8 cellular contexts compared by ENCODE assay signal in genomic region chr6:188821-189655, GRCh38.
DNase-seq lines count a peak whose midpoint lies in the region; ATAC-seq and TF ChIP-seq lines count a peak whose summit lies in the region.

No MANE protein-coding gene starts in this region.

- H3K9ac ChIP-seq in mesenchymal stem cell (ENCODE audit: low read length): peak overlapping the region; percentile 9

- no peaks in the 10 kb centered on the region for H3K9me3 ChIP-seq in mesenchymal stem cell (ENCODE audit: control insufficient read depth, low read length)

- intact Hi-C loops in activated CD4-positive, alpha-beta memory T cell treated with anti-CD3 and anti-CD28 coated beads for 36 hours (cut with micrococcal nuclease): loop anchor here (1.0 to 2.0 kb wide), 12 partner anchors 20 to 598 kb away; no protein-coding TSS in a partner anchor

- no peak overlapping the region for H2BK15ac ChIP-seq in mesenchymal stem cell (ENCODE audit: low read depth, poor library complexity, severe bottlenecking)

- peak; percentile 87 for TF ChIP-seq CTCF in C4-2B (conservative IDR thresholded peaks at IDR 0.05)

- H3K9me3 Mint-ChIP-seq in activated CD4-positive, alpha-beta memory T cell treated with anti-CD3 and anti-CD28 coated beads for 36 hours: no peaks in the 10 kb centered on the region

- peak; percentile 77 for ATAC-seq in HG03280 (IDR thresholded peaks at IDR 0.05; ENCODE audit: unreplicated experiment)

- H3K4me3 Mint-ChIP-seq in activated CD4-positive, alpha-beta memory T cell treated with anti-CD3 and anti-CD28 coated beads for 36 hours: peak overlapping the region; percentile 1

- peaks cover 8% of the 10 kb centered on the region for H3K4me1 ChIP-seq in mesenchymal stem cell (ENCODE audit: control insufficient read depth, insufficient read depth, low read depth, low read length)

- peak overlapping the region; percentile 64 for H3K27ac Mint-ChIP-seq in activated CD4-positive, alpha-beta memory T cell treated with anti-CD3 and anti-CD28 coated beads for 36 hours

- peak; percentile 69 for DNase-seq in GM19238 (ENCODE audit: insufficient read length, low spot score)
- peak; percentile 86 for DNase-seq in NCI-H69 (lab: John Stamatoyannopoulos, UW)
- DNase-seq in activated CD4-positive, alpha-beta memory T cell treated with anti-CD3 and anti-CD28 coated beads for 36 hours: peak; percentile 93
- peak; percentile 44 for DNase-seq in effector CD8-positive, alpha-beta T cell (lab: John Stamatoyannopoulos, UW)
- DNase-seq in mesenchymal stem cell: peak; percentile 83
- DNase-seq in stimulated activated CD8-positive, alpha-beta memory T cell treated with anti-CD3 and anti-CD28 coated beads, Interleukin-15, amount 100 ng/mL, for 48 hours (ENCODE audit: low read depth in 2 of 2): peak; percentile 76 to 77

- H2AFZ ChIP-seq in mesenchymal stem cell (ENCODE audit: low read depth, low read length): no peak overlapping the region

- peaks cover 0 to 48% of the 10 kb centered on the region in 2 experiments for H3K27me3 ChIP-seq in mesenchymal stem cell (ENCODE audit: control insufficient read depth in 1 of 2, insufficient read depth in 1 of 2, low read length in 2 of 2)

- H3K36me3 Mint-ChIP-seq in activated CD4-positive, alpha-beta memory T cell treated with anti-CD3 and anti-CD28 coated beads for 36 hours: no peaks in the 10 kb centered on the region

- H4K8ac ChIP-seq in mesenchymal stem cell (ENCODE audit: low read length): no peak overlapping the region

- no peak overlapping the region for H3K14ac ChIP-seq in mesenchymal stem cell (ENCODE audit: low read length in 2 of 2)

- peaks cover 44% of the 10 kb centered on the region for H3K4me1 Mint-ChIP-seq in activated CD4-positive, alpha-beta memory T cell treated with anti-CD3 and anti-CD28 coated beads for 36 hours (ENCODE audit: low read depth)

- no peak overlapping the region for H3K18ac ChIP-seq in mesenchymal stem cell (ENCODE audit: low read depth in 1 of 2, low read length in 2 of 2)

- H3K27ac ChIP-seq in C4-2B (no peak overlapping the region), mesenchymal stem cell (ENCODE audit: low read length, poor library complexity, severe bottlenecking) (no peak overlapping the region)

- peaks cover 2% of the 10 kb centered on the region for H3K27me3 Mint-ChIP-seq in activated CD4-positive, alpha-beta memory T cell treated with anti-CD3 and anti-CD28 coated beads for 36 hours

- H2BK120ac ChIP-seq in mesenchymal stem cell (ENCODE audit: low read depth, low read length): no peak overlapping the region

- H3K23ac ChIP-seq in mesenchymal stem cell (ENCODE audit: low read length in 2 of 2): no peak overlapping the region

- no peak overlapping the region for H3K4me3 ChIP-seq in mesenchymal stem cell (ENCODE audit: insufficient read depth in 1 of 2, low read depth in 1 of 2, low read length in 2 of 2)

- H2AK5ac ChIP-seq in mesenchymal stem cell (ENCODE audit: low read length, severe bottlenecking): no peak overlapping the region

- 21% methylated on average over 13 of the region's 13 CpGs for WGBS in mesenchymal stem cell

- CTCF ChIA-PET in activated CD4-positive, alpha-beta memory T cell treated with anti-CD3 and anti-CD28 coated beads for 36 hours (lab: Charles Lee): interaction anchor here (0.6 to 4.9 kb wide), 46 partner anchors 9 to 1235 kb away, joined by 3 to 54 read pairs (median 4); partner anchors contain the start of genes DUSP22 and IRF4

- no peaks in the 10 kb centered on the region for H3K79me1 ChIP-seq in mesenchymal stem cell (replicated peaks; ENCODE audit: low read length, poor library complexity, severe bottlenecking)

- H3K4me2 ChIP-seq in mesenchymal stem cell (ENCODE audit: low read length, poor library complexity, severe bottlenecking): no peak overlapping the region

- peak overlapping the region in 1 of 2 experiments; percentile 12 for H3K4ac ChIP-seq in mesenchymal stem cell (ENCODE audit: low read depth in 1 of 2, low read length in 2 of 2)

- no peak overlapping the region for H2BK5ac ChIP-seq in mesenchymal stem cell (ENCODE audit: low read depth, low read length, poor library complexity, severe bottlenecking)

- POLR2A ChIA-PET in activated CD4-positive, alpha-beta memory T cell treated with anti-CD3 and anti-CD28 coated beads for 36 hours (lab: Charles Lee): interaction anchor here (0.6 to 2.9 kb wide), 11 partner anchors 26 to 310 kb away, joined by 3 to 24 read pairs (median 7); partner anchors contain the start of gene IRF4

- no peaks in the 10 kb centered on the region for H3K36me3 ChIP-seq in mesenchymal stem cell (ENCODE audit: control insufficient read depth in 1 of 2, insufficient read depth in 2 of 2, low read depth in 1 of 2, low read length in 2 of 2)

- no peak overlapping the region for H4K91ac ChIP-seq in mesenchymal stem cell (ENCODE audit: low read length)

- H2BK12ac ChIP-seq in mesenchymal stem cell (ENCODE audit: low read length in 2 of 2): peak overlapping the region in 1 of 2 experiments; percentile 45
